Comparison of ENCODE assay signal across 25 cellular contexts in the genomic region with DNA sequence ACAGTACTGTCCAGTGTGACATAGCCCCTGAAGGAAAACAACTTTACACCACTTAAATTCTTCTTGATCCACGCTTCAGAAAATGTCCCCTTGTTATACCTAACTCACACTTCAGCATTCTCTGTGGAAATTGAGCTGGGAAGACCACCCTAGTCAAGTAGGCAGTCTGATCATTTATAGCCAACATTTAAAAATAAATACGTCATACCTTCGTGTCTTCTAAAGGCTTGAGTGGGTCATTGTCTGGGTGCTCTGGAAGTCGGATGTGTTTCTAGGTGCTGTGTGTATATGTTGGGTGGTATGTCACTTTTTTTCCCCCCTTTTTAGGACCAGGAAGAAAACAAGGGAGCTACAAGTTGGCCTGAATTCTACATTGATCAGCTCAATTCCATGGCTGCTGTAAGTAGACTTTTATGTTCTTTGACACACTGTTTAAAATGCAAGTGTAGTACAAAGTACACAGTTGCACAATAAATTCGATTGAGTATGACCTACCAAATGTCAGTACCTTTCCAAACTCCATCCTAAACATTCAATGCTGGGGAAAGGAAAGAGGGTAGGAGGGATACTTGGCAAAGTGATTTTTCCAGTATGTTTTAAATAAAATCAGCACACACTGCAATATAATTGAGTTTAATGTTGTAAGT.
DNase-seq lines count a peak whose midpoint lies in the region; ATAC-seq and TF ChIP-seq lines count a peak whose summit lies in the region.
"Had no signal": no experiment of that assay in that cellular context is flagged by ENCODE, and none has a peak within 500 bp of the region (broad histone marks: within the 10 kb centered on the region; RNA-seq: fewer than 3 reads in every experiment).

No MANE protein-coding gene starts in this region.

- H3K4me1 ChIP-seq in liver (ENCODE audit: control insufficient read depth in 4 of 4, insufficient read depth in 4 of 4, low read length in 3 of 4) (peaks cover 13 to 75% (median 61%) of the 10 kb centered on the region in 4 donors), suprapubic skin (peaks cover 25% of the 10 kb centered on the region)

- H3K27ac ChIP-seq in liver (ENCODE audit: low read depth in 1 of 2, low read length in 2 of 2) (peak overlapping the region; percentile 68), suprapubic skin (no peak overlapping the region)
- H3K27ac ChIP-seq: 22Rv1, BLaER1, GM23248, Peyer's patch had no signal

- H3K9ac ChIP-seq in liver (ENCODE audit: low read depth in 1 of 2, low read length in 2 of 2) = peak overlapping the region in 1 of 2 donors; percentile 42
- H3K9ac ChIP-seq: BLaER1, GM23248 had no signal

- no peaks in the 10 kb centered on the region for H3K9me3 Mint-ChIP-seq in activated naive CD8-positive, alpha-beta T cell treated with anti-CD3 and anti-CD28 coated beads, Interleukin-2, amount 50 U/mL, for 24 hours
- H3K9me3 Mint-ChIP-seq in activated naive CD8-positive, alpha-beta T cell treated with anti-CD3 and anti-CD28 coated beads for 36 hours = no peaks in the 10 kb centered on the region
- H3K9me3 Mint-ChIP-seq in stimulated activated memory B cell treated with anti-CD40 and anti-IgM and Interleukin-4, amounts not matched to agents 10 μg/mL and 1 μg/mL and 100 μg/mL, for 72 hours = no peaks in the 10 kb centered on the region
- H3K9me3 Mint-ChIP-seq: CD4-positive, alpha-beta T cell; H9; IgD-negative memory B cell had no signal

- H3K4me3 Mint-ChIP-seq in activated naive CD8-positive, alpha-beta T cell treated with anti-CD3 and anti-CD28 coated beads, Interleukin-2, amount 50 U/mL, for 24 hours = no peak overlapping the region
- H3K4me3 Mint-ChIP-seq in activated naive CD8-positive, alpha-beta T cell treated with anti-CD3 and anti-CD28 coated beads for 36 hours = no peak overlapping the region
- H3K4me3 Mint-ChIP-seq in stimulated activated memory B cell treated with anti-CD40 and anti-IgM and Interleukin-4, amounts not matched to agents 10 μg/mL and 1 μg/mL and 100 μg/mL, for 72 hours = no peak overlapping the region
- H3K4me3 Mint-ChIP-seq: CD4-positive, alpha-beta T cell; H9 had no signal

- H3K9me3 ChIP-seq in liver (ENCODE audit: control insufficient read depth in 4 of 4, low read length in 3 of 4) (no peaks in the 10 kb centered on the region), suprapubic skin (no peaks in the 10 kb centered on the region)
- H3K9me3 ChIP-seq: BLaER1, Peyer's patch had no signal

- peak; percentile 44 to 61 for TF ChIP-seq RAD21 in liver (IDR thresholded peaks at IDR 0.05)

- no peaks in the 10 kb centered on the region for H3K27me3 Mint-ChIP-seq in activated naive CD8-positive, alpha-beta T cell treated with anti-CD3 and anti-CD28 coated beads, Interleukin-2, amount 50 U/mL, for 24 hours
- no peaks in the 10 kb centered on the region for H3K27me3 Mint-ChIP-seq in activated naive CD8-positive, alpha-beta T cell treated with anti-CD3 and anti-CD28 coated beads for 36 hours
- H3K27me3 Mint-ChIP-seq in stimulated activated memory B cell treated with anti-CD40 and anti-IgM and Interleukin-4, amounts not matched to agents 10 μg/mL and 1 μg/mL and 100 μg/mL, for 72 hours = no peaks in the 10 kb centered on the region
- H3K27me3 Mint-ChIP-seq: CD4-positive, alpha-beta T cell; IgD-negative memory B cell had no signal

- H3K36me3 Mint-ChIP-seq in activated naive CD8-positive, alpha-beta T cell treated with anti-CD3 and anti-CD28 coated beads, Interleukin-2, amount 50 U/mL, for 24 hours (ENCODE audit: low read depth) = no peaks in the 10 kb centered on the region
- no peaks in the 10 kb centered on the region for H3K36me3 Mint-ChIP-seq in activated naive CD8-positive, alpha-beta T cell treated with anti-CD3 and anti-CD28 coated beads for 36 hours
- H3K36me3 Mint-ChIP-seq in stimulated activated memory B cell treated with anti-CD40 and anti-IgM and Interleukin-4, amounts not matched to agents 10 μg/mL and 1 μg/mL and 100 μg/mL, for 72 hours = no peaks in the 10 kb centered on the region

- peaks cover 5% of the 10 kb centered on the region for H3K4me1 Mint-ChIP-seq in activated naive CD8-positive, alpha-beta T cell treated with anti-CD3 and anti-CD28 coated beads, Interleukin-2, amount 50 U/mL, for 24 hours
- no peaks in the 10 kb centered on the region for H3K4me1 Mint-ChIP-seq in activated naive CD8-positive, alpha-beta T cell treated with anti-CD3 and anti-CD28 coated beads for 36 hours
- H3K4me1 Mint-ChIP-seq in stimulated activated memory B cell treated with anti-CD40 and anti-IgM and Interleukin-4, amounts not matched to agents 10 μg/mL and 1 μg/mL and 100 μg/mL, for 72 hours = peaks cover 49% of the 10 kb centered on the region

- H3K36me3 ChIP-seq in liver (ENCODE audit: control insufficient read depth in 4 of 4, insufficient read depth in 3 of 4, low read depth in 1 of 4, low read length in 3 of 4) (no peaks in the 10 kb centered on the region), suprapubic skin (no peaks in the 10 kb centered on the region)
- H3K36me3 ChIP-seq: BLaER1, Peyer's patch had no signal

- H3K27me3 ChIP-seq in liver (ENCODE audit: control insufficient read depth in 4 of 4, insufficient read depth in 4 of 4, low read length in 3 of 4) = no peaks in the 10 kb centered on the region
- no peaks in the 10 kb centered on the region for H3K27me3 ChIP-seq in suprapubic skin
- H3K27me3 ChIP-seq: BLaER1, Peyer's patch had no signal

- TF ChIP-seq CTCF in liver (IDR thresholded peaks at IDR 0.05; ENCODE audit: low read depth, low read length, missing input control) (no peak), suprapubic skin (IDR thresholded peaks at IDR 0.05) (no peak)

- WGBS in liver = 43% methylated on average over 5 of the region's 5 CpGs
- WGBS in suprapubic skin = 92% methylated on average over 5 of the region's 5 CpGs

- no peak for TF ChIP-seq EP300 in suprapubic skin (IDR thresholded peaks at IDR 0.05)

- H3K4me3 ChIP-seq in liver (ENCODE audit: low read depth in 1 of 3, low read length in 3 of 3) (peak overlapping the region in 1 of 3 donors; percentile 15), suprapubic skin (no peak overlapping the region)
- H3K4me3 ChIP-seq: BLaER1, GM23248, Peyer's patch had no signal

- no peak for DNase-seq in activated naive CD8-positive, alpha-beta T cell treated with anti-CD3 and anti-CD28 coated beads, Interleukin-2, amount 50 U/mL, for 24 hours
- no peak for DNase-seq in activated naive CD8-positive, alpha-beta T cell treated with anti-CD3 and anti-CD28 coated beads for 36 hours
- DNase-seq in suprapubic skin (ENCODE audit: low spot score in 2 of 2) = no peak
- DNase-seq in UCSD-AML1 (lab: John Stamatoyannopoulos, UW; ENCODE audit: unreplicated experiment) = no peak
- no peak for DNase-seq in amniotic stem cell (lab: John Stamatoyannopoulos, UW)
- no peak for DNase-seq in NOMO-1 treated with DMSO at 0.1 percent for 48 hours (lab: John Stamatoyannopoulos, UW; ENCODE audit: unreplicated experiment)
- DNase-seq: ACHN; CD4-positive, alpha-beta T cell; COR-L47; DMS79; GM23248; H9; MV-4-11; NCI-H1105 treated with DMSO at 0.1 percent for 48 hours; NCI-H2029 treated with DMSO at 0.1 percent for 48 hours; NCI-H226; NCI-H510A treated with DMSO at 0.1 percent for 48 hours; NCI-H774; NK-92 treated with Interleukin-12 subunit alpha and Interleukin-12 subunit beta, amount 100 ng/mL, for 24 hours; Peyer's patch had no signal

- no peak for ATAC-seq in activated naive CD8-positive, alpha-beta T cell treated with anti-CD3 and anti-CD28 coated beads, Interleukin-2, amount 50 U/mL, for 24 hours
- no peak for ATAC-seq in stimulated activated memory B cell treated with anti-CD40 and anti-IgM and Interleukin-4, amounts not matched to agents 10 μg/mL and 1 μg/mL and 100 μg/mL, for 72 hours

- H3K27ac Mint-ChIP-seq in activated naive CD8-positive, alpha-beta T cell treated with anti-CD3 and anti-CD28 coated beads, Interleukin-2, amount 50 U/mL, for 24 hours = peak overlapping the region; percentile 33
- no peak overlapping the region for H3K27ac Mint-ChIP-seq in activated naive CD8-positive, alpha-beta T cell treated with anti-CD3 and anti-CD28 coated beads for 36 hours
- peak overlapping the region; percentile 34 for H3K27ac Mint-ChIP-seq in stimulated activated memory B cell treated with anti-CD40 and anti-IgM and Interleukin-4, amounts not matched to agents 10 μg/mL and 1 μg/mL and 100 μg/mL, for 72 hours
- H3K27ac Mint-ChIP-seq: CD4-positive, alpha-beta T cell; H9; IgD-negative memory B cell had no signal

- TF ChIP-seq POLR2A in suprapubic skin (IDR thresholded peaks at IDR 0.05) = no peak

TF ChIP-seq in liver, 16 proteins besides CTCF, POLR2A, EP300 and RAD21 (continues in another document):
- TF ChIP-seq YY1 (IDR thresholded peaks at IDR 0.05) (peak; percentile 93), REST (IDR thresholded peaks at IDR 0.05) (peak; percentile 21), FOXA2 (IDR thresholded peaks at IDR 0.05) (peak; percentile 57), JUND (IDR thresholded peaks at IDR 0.05) (peak; percentile 25 to 83), MAX (IDR thresholded peaks at IDR 0.05) (peak; percentile 60), SP1 (IDR thresholded peaks at IDR 0.05) (peak; percentile 90), EGR1 (IDR thresholded peaks at IDR 0.05; ENCODE audit: low read depth in 2 of 2) (no peak)
